ENCODE assay signal across 8 cellular contexts in genomic region chr17:18362509-18363020, GRCh38. TPM values are rescaled to one million over a fixed set of nuclear protein-coding genes. Genes with fewer than 3 reads are reported as not detected.
DNase-seq lines count a peak whose midpoint lies in the region; ATAC-seq, FAIRE-seq and TF ChIP-seq lines count a peak whose summit lies in the region.

No MANE protein-coding gene starts in this region.

- no peaks in the 10 kb centered on the region for H3K9me3 ChIP-seq in A673 (ENCODE audit: low read depth, low read length, poor library complexity, severe bottlenecking)

- FAIRE-seq in RCC 7860 (lab: Jason Lieb, UNC): peak; percentile 55

- H3K27ac ChIP-seq in A673 (ENCODE audit: low read depth, low read length, poor library complexity, severe bottlenecking): peak overlapping the region; percentile 80
- H3K27ac ChIP-seq in coronary artery: peak overlapping the region; percentile 40 to 87

- no peaks in the 10 kb centered on the region for H3K4me1 ChIP-seq in A673 (ENCODE audit: insufficient read depth, low read length, poor library complexity, severe bottlenecking)

- H3K4me3 ChIP-seq in A673 (ENCODE audit: low read depth, low read length, poor library complexity, severe bottlenecking): peak overlapping the region; percentile 87
- peak overlapping the region; percentile 97 for H3K4me3 ChIP-seq in coronary artery

- BruUV-seq in A673 (replicated peaks; lab: Mats Ljungman, UMichigan): TSS peak; percentile 58

- TF ChIP-seq CTCF in A673 (conservative IDR thresholded peaks at IDR 0.05; ENCODE audit: low read depth, low read length): no peak
- no peak for TF ChIP-seq CTCF in coronary artery (IDR thresholded peaks at IDR 0.05)

- peak overlapping the region; percentile 14 for H3K27ac Mint-ChIP-seq in stimulated activated effector memory CD8-positive, alpha-beta T cell treated with anti-CD3 and anti-CD28 coated beads, Interleukin-12 subunit alpha, Interleukin-12 subunit beta, amount 100 ng/mL, for 72 hours

- H3K4me1 Mint-ChIP-seq in stimulated activated effector memory CD8-positive, alpha-beta T cell treated with anti-CD3 and anti-CD28 coated beads, Interleukin-12 subunit alpha, Interleukin-12 subunit beta, amount 100 ng/mL, for 72 hours: peaks cover 14% of the 10 kb centered on the region

- intact Hi-C loops in A673 (cut with micrococcal nuclease; ENCODE audit: unreplicated experiment): loop anchor here (5.0 kb wide), 1 partner anchor 180 kb away; the partner anchor contains the start of gene ALKBH5
- intact Hi-C loops in left colon (cut with DNase I, micrococcal nuclease): no loop called here

- CTCF ChIA-PET in A673 (lab: Charles Lee): no interaction called here

- peaks cover 15% of the 10 kb centered on the region for H3K36me3 ChIP-seq in A673 (ENCODE audit: insufficient read depth, low read length, poor library complexity, severe bottlenecking)

- no peaks in the 10 kb centered on the region for H3K27me3 ChIP-seq in A673 (replicated peaks; ENCODE audit: insufficient read depth, low read depth, low read length, poor library complexity)

- DNase-seq in A673 (ENCODE audit: low spot score) (peak; percentile 30), RCC 7860 (ENCODE audit: low spot score) (peak; percentile 64), coronary artery (ENCODE audit: low spot score) (no peak), left colon (peak; percentile 74 to 76), COR-L47 (lab: John Stamatoyannopoulos, UW) (no peak)
- DNase-seq in stimulated activated effector memory CD8-positive, alpha-beta T cell treated with anti-CD3 and anti-CD28 coated beads, Interleukin-12 subunit alpha, Interleukin-12 subunit beta, amount 100 ng/mL, for 72 hours (ENCODE audit: low spot score in 2 of 2): no peak

- H3K4me3 Mint-ChIP-seq in stimulated activated effector memory CD8-positive, alpha-beta T cell treated with anti-CD3 and anti-CD28 coated beads, Interleukin-12 subunit alpha, Interleukin-12 subunit beta, amount 100 ng/mL, for 72 hours: peak overlapping the region; percentile 85

- peaks cover 28% of the 10 kb centered on the region for H3K36me3 Mint-ChIP-seq in stimulated activated effector memory CD8-positive, alpha-beta T cell treated with anti-CD3 and anti-CD28 coated beads, Interleukin-12 subunit alpha, Interleukin-12 subunit beta, amount 100 ng/mL, for 72 hours

- H3K9me3 Mint-ChIP-seq in stimulated activated effector memory CD8-positive, alpha-beta T cell treated with anti-CD3 and anti-CD28 coated beads, Interleukin-12 subunit alpha, Interleukin-12 subunit beta, amount 100 ng/mL, for 72 hours: no peaks in the 10 kb centered on the region

- POLR2A ChIA-PET in A673 (lab: Charles Lee; ENCODE audit: low non-redundant PET): interaction anchor here (0.6 kb wide), 1 partner anchor 62 kb away, joined by 4 read pairs; no protein-coding TSS in a partner anchor

- ATAC-seq in GM18511 (IDR thresholded peaks at IDR 0.05; ENCODE audit: unreplicated experiment) (peak; percentile 13), left colon (peak; percentile 53), HG02938 (IDR thresholded peaks at IDR 0.05; ENCODE audit: unreplicated experiment) (no peak)
- peak; percentile 2 for ATAC-seq in stimulated activated effector memory CD8-positive, alpha-beta T cell treated with anti-CD3 and anti-CD28 coated beads, Interleukin-12 subunit alpha, Interleukin-12 subunit beta, amount 100 ng/mL, for 72 hours

RNA-seq across cellular contexts. Expression of gene SHMT1, which starts 0.8 kb away (rescaled TPM):
- total RNA-seq in A673 (2021): 54.0 and 63.5 TPM in 2 replicates
- total RNA-seq in left colon: 10 to 100 TPM; 27.4 to 40.2 TPM

RNA-seq across cellular contexts. Expression of gene EVPLL, which starts 15.0 kb away (rescaled TPM):
- total RNA-seq in A673 (2021) (not detected in 2 replicates), left colon (under 1 TPM; 0.12 to 0.22 TPM)

RNA-seq across cellular contexts. Expression of gene SMCR8, which starts 47.5 kb away (rescaled TPM):
- total RNA-seq in A673 (2021) (22.9 and 23.5 TPM in 2 replicates), left colon (10 to 100 TPM; 18.9 to 21.1 TPM)

RNA-seq across cellular contexts. Expression of gene TOP3A, which starts 47.8 kb away (rescaled TPM):
- total RNA-seq in A673 (2021) (100 and 104 TPM in 2 replicates), left colon (10 to 100 TPM; 22.0 to 23.3 TPM)

Comparison
In these comparisons a context has a peak if more than half of its experiments do, and no peak if none do; other contexts are left out.
1. DNase-seq: peak in A673 (single experiment), RCC 7860 (single experiment) and left colon (2 of 2); none in coronary artery (single experiment), stimulated activated effector memory CD8-positive, alpha-beta T cell treated with anti-CD3 and anti-CD28 coated beads, Interleukin-12 subunit alpha, Interleukin-12 subunit beta, amount 100 ng/mL, for 72 hours (0 of 2) and COR-L47 (single experiment).